Comparison of ENCODE assay signal across 1 cellular context in genomic region chr17:48944519-48945260, GRCh38.
A peak's percentile ranks its signal among the peaks of the same experiment; 100 is the strongest.
TF ChIP-seq lines count a peak whose summit lies in the region.

Gene SNF8 (minus strand): TSS chr17:48944842. CDS start chr17:48944734, 108 bp downstream.

TF ChIP-seq in GM12878, 131 proteins besides CTCF, POLR2A, EP300 and RAD21 (continued from another document and continues in another):
- TF ChIP-seq, protein P1, sequence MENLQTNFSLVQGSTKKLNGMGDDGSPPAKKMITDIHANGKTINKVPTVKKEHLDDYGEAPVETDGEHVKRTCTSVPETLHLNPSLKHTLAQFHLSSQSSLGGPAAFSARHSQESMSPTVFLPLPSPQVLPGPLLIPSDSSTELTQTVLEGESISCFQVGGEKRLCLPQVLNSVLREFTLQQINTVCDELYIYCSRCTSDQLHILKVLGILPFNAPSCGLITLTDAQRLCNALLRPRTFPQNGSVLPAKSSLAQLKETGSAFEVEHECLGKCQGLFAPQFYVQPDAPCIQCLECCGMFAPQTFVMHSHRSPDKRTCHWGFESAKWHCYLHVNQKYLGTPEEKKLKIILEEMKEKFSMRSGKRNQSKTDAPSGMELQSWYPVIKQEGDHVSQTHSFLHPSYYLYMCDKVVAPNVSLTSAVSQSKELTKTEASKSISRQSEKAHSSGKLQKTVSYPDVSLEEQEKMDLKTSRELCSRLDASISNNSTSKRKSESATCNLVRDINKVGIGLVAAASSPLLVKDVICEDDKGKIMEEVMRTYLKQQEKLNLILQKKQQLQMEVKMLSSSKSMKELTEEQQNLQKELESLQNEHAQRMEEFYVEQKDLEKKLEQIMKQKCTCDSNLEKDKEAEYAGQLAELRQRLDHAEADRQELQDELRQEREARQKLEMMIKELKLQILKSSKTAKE (IDR thresholded peaks at IDR 0.05; ENCODE audit: low read depth, poor library complexity, severe bottlenecking): no peak
- TF ChIP-seq NR2C2 (IDR thresholded peaks at IDR 0.05; ENCODE audit: borderline replicate concordance, control insufficient read depth, insufficient read length, low read depth) (no peak), RBBP5 (conservative IDR thresholded peaks at IDR 0.05) (no peak), SMARCA5 (IDR thresholded peaks at IDR 0.05) (no peak), ZNF207 (IDR thresholded peaks at IDR 0.05; ENCODE audit: borderline replicate concordance) (peak; percentile 66; the same call in 1 of the 2 replicates), BMI1 (IDR thresholded peaks at IDR 0.05; ENCODE audit: borderline replicate concordance) (no peak), KLF5 (IDR thresholded peaks at IDR 0.05; ENCODE audit: partially characterized antibody) (no peak), TCF12 (IDR thresholded peaks at IDR 0.05; ENCODE audit: low read depth, low read length) (peak; percentile 56), PKNOX1 (IDR thresholded peaks at IDR 0.05) (no peak), MLLT1 (IDR thresholded peaks at IDR 0.05) (no peak), GABPA (IDR thresholded peaks at IDR 0.05; ENCODE audit: low read depth) (peak; percentile 94), ZBTB11 (CRISPR knock-in tag; IDR thresholded peaks at IDR 0.05) (peak; percentile 67; the same call in 1 of the 2 replicates), RELB (IDR thresholded peaks at IDR 0.05; ENCODE audit: low read depth) (peak; percentile 75; the same call in 1 of the 2 replicates), TARDBP (IDR thresholded peaks at IDR 0.05; ENCODE audit: borderline replicate concordance) (no peak; the same call in 1 of the 2 replicates), DPF2 (IDR thresholded peaks at IDR 0.05) (0 out of 2 replicates have a peak, but pooled peaks have one; percentile 34), HDAC6 (IDR thresholded peaks at IDR 0.05; ENCODE audit: unreplicated experiment) (no peak), ZNF592 (IDR thresholded peaks at IDR 0.05) (0 out of 2 replicates have a peak, but pooled peaks have one; percentile 55), SIN3A (IDR thresholded peaks at IDR 0.05; ENCODE audit: low read depth, low read length) (peak; percentile 82; the same call in 1 of the 2 replicates), CHD4 (IDR thresholded peaks at IDR 0.05) (no peak), NBN (IDR thresholded peaks at IDR 0.05) (peak; percentile 70; the same call in 1 of the 2 replicates), ZNF622 (IDR thresholded peaks at IDR 0.05) (no peak), TAF1 (IDR thresholded peaks at IDR 0.05; ENCODE audit: borderline replicate concordance, low read depth, low read length) (peak; percentile 65; the same call in 1 of the 2 replicates), RCOR1 (conservative IDR thresholded peaks at IDR 0.05; ENCODE audit: low read depth, low read length) (no peak), MTA2 (IDR thresholded peaks at IDR 0.05; ENCODE audit: low read depth) (no peak), FOXK2 (IDR thresholded peaks at IDR 0.05) (no peak), ATF7 (IDR thresholded peaks at IDR 0.05; ENCODE audit: low read depth) (no peak), SREBF1 (IDR thresholded peaks at IDR 0.05; ENCODE audit: low read length) (no peak), SRF (IDR thresholded peaks at IDR 0.05; ENCODE audit: low read depth in 2 of 2, low read length in 2 of 2) (peak in 1 of 2 experiments; percentile 81; a peak in 2 of 4 replicates), ZZZ3 (IDR thresholded peaks at IDR 0.05; ENCODE audit: control insufficient read depth, insufficient read length, low read depth) (no peak), PAX5 (IDR thresholded peaks at IDR 0.05; ENCODE audit: borderline replicate concordance, low read depth, low read length) (peak; percentile 45; the same call in 1 of the 2 replicates), ZNF24 (IDR thresholded peaks at IDR 0.05) (no peak; the same call in 1 of the 2 replicates), SUZ12 (IDR thresholded peaks at IDR 0.05; ENCODE audit: unreplicated experiment) (no peak)
- TF ChIP-seq, protein P2, sequence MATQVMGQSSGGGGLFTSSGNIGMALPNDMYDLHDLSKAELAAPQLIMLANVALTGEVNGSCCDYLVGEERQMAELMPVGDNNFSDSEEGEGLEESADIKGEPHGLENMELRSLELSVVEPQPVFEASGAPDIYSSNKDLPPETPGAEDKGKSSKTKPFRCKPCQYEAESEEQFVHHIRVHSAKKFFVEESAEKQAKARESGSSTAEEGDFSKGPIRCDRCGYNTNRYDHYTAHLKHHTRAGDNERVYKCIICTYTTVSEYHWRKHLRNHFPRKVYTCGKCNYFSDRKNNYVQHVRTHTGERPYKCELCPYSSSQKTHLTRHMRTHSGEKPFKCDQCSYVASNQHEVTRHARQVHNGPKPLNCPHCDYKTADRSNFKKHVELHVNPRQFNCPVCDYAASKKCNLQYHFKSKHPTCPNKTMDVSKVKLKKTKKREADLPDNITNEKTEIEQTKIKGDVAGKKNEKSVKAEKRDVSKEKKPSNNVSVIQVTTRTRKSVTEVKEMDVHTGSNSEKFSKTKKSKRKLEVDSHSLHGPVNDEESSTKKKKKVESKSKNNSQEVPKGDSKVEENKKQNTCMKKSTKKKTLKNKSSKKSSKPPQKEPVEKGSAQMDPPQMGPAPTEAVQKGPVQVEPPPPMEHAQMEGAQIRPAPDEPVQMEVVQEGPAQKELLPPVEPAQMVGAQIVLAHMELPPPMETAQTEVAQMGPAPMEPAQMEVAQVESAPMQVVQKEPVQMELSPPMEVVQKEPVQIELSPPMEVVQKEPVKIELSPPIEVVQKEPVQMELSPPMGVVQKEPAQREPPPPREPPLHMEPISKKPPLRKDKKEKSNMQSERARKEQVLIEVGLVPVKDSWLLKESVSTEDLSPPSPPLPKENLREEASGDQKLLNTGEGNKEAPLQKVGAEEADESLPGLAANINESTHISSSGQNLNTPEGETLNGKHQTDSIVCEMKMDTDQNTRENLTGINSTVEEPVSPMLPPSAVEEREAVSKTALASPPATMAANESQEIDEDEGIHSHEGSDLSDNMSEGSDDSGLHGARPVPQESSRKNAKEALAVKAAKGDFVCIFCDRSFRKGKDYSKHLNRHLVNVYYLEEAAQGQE (IDR thresholded peaks at IDR 0.05; ENCODE audit: low read depth, low read length): no peak
- TF ChIP-seq, protein P3, sequence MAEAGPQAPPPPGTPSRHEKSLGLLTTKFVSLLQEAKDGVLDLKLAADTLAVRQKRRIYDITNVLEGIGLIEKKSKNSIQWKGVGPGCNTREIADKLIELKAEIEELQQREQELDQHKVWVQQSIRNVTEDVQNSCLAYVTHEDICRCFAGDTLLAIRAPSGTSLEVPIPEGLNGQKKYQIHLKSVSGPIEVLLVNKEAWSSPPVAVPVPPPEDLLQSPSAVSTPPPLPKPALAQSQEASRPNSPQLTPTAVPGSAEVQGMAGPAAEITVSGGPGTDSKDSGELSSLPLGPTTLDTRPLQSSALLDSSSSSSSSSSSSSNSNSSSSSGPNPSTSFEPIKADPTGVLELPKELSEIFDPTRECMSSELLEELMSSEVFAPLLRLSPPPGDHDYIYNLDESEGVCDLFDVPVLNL (IDR thresholded peaks at IDR 0.05; ENCODE audit: low read depth, low read length): no peak; the same call in 1 of the 2 replicates
- TF ChIP-seq, protein P4, sequence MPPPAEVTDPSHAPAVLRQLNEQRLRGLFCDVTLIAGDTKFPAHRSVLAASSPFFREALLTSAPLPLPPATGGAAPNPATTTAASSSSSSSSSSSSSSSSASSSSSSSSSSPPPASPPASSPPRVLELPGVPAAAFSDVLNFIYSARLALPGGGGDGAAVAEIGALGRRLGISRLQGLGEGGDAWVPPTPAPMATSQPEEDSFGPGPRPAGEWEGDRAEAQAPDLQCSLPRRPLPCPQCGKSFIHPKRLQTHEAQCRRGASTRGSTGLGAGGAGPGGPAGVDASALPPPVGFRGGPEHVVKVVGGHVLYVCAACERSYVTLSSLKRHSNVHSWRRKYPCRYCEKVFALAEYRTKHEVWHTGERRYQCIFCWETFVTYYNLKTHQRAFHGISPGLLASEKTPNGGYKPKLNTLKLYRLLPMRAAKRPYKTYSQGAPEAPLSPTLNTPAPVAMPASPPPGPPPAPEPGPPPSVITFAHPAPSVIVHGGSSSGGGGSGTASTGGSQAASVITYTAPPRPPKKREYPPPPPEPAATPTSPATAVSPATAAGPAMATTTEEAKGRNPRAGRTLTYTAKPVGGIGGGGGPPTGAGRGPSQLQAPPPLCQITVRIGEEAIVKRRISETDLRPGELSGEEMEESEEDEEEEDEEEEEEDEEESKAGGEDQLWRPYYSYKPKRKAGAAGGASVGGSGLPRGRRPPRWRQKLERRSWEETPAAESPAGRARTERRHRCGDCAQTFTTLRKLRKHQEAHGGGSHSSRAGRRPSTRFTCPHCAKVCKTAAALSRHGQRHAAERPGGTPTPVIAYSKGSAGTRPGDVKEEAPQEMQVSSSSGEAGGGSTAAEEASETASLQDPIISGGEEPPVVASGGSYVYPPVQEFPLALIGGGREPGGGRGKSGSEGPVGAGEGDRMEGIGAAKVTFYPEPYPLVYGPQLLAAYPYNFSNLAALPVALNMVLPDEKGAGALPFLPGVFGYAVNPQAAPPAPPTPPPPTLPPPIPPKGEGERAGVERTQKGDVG (CRISPR knock-in tag; IDR thresholded peaks at IDR 0.05): no peak
